19 cellular contexts compared by ENCODE assay signal in the genomic region with DNA sequence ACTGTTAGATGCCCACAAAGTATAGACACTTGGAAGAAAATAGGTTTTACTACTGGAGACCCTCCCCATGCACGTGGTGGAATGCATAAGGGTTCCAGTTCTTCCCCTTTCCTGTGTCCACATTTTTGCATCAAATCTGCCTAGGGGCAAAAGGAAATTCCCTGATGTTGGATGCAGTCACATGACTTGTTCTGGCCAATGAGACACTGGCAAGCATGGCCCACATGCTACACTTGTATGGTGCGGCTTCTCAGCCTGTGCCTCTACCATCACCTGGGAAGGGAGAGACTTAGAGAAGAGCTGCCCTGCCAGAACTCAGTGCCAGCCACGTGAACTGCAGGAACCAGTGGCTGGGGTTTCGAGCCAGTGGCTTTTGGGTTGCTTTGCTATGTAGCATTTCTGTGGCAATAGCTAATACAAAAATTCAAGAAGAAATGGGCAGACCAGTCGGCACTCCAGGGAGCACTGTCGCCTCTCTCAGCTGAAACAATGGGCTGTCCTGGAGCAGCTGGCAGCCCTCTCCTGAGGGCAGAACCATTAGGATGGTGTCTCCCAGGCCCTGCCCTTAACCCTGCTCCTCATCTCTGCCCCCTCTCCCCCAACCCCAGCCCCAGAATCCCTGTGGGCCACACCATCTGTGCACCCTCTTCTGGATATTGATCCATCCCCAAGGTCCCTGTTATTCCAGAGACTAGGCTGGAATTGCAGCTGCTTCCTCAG.
"Had no signal": no experiment of that assay in that cellular context is flagged by ENCODE, and none has a peak within 500 bp of the region (broad histone marks: within the 10 kb centered on the region; RNA-seq: fewer than 3 reads in every experiment).

No MANE protein-coding gene starts in this region.

- H3K36me3 Mint-ChIP-seq: naive thymus-derived CD8-positive, alpha-beta T cell; stimulated activated naive B cell treated with anti-CD40 and anti-IgM and Interleukin-4, amounts not matched to agents 10 μg/mL and 1 μg/mL and 100 μg/mL, for 72 hours had no signal

- H3K4me3 ChIP-seq: heart left ventricle, mucosa of descending colon, right lobe of liver, testis, transverse colon had no signal

- H3K27ac ChIP-seq: foreskin keratinocyte, heart left ventricle, right lobe of liver, testis, transverse colon had no signal

- H3K27me3 ChIP-seq: foreskin keratinocyte, right lobe of liver, testis, transverse colon had no signal

- H3K36me3 ChIP-seq: heart left ventricle, right lobe of liver, transverse colon had no signal

- H3K4me3 Mint-ChIP-seq: naive thymus-derived CD8-positive, alpha-beta T cell; neural crest cell; stimulated activated naive B cell treated with anti-CD40 and anti-IgM and Interleukin-4, amounts not matched to agents 10 μg/mL and 1 μg/mL and 100 μg/mL, for 72 hours; stimulated activated naive CD8-positive, alpha-beta T cell treated with anti-CD3 and anti-CD28 coated beads, Interleukin-15, amount 100 ng/mL, for 72 hours had no signal

- H3K4me1 ChIP-seq: foreskin keratinocyte, heart left ventricle, right lobe of liver, testis, transverse colon had no signal

- H3K4me1 Mint-ChIP-seq: stimulated activated naive B cell treated with anti-CD40 and anti-IgM and Interleukin-4, amounts not matched to agents 10 μg/mL and 1 μg/mL and 100 μg/mL, for 72 hours; stimulated activated naive CD8-positive, alpha-beta T cell treated with anti-CD3 and anti-CD28 coated beads, Interleukin-15, amount 100 ng/mL, for 72 hours had no signal

- H3K9me3 Mint-ChIP-seq: neural crest cell had no signal

- DNase-seq: cerebellar nuclear complex; dermis blood vessel endothelial cell; erythroblast; foreskin keratinocyte; heart left ventricle; hypothalamus; kidney glomerular epithelial cell; mucosa of descending colon; naive thymus-derived CD8-positive, alpha-beta T cell; posterior cingulate gyrus; right lobe of liver; stimulated activated CD4-positive, alpha-beta T cell treated with anti-CD3 and anti-CD28 coated beads, Interleukin-15, amount 100 ng/mL, for 24 hours; stimulated activated CD4-positive, alpha-beta T cell treated with anti-CD3 and anti-CD28 coated beads, Interleukin-1b, Interleukin-23, amount 100 ng/mL, for 48 hours; stimulated activated CD4-positive, alpha-beta T cell treated with anti-CD3 and anti-CD28 coated beads, Interleukin-4, amount 100 ng/mL, for 4 hours; stimulated activated naive B cell treated with anti-CD40 and anti-IgM and Interleukin-4, amounts not matched to agents 10 μg/mL and 1 μg/mL and 100 μg/mL, for 72 hours; stimulated activated naive CD8-positive, alpha-beta T cell treated with anti-CD3 and anti-CD28 coated beads, Interleukin-15, amount 100 ng/mL, for 72 hours; testis; transverse colon had no signal

- H3K9me3 ChIP-seq: heart left ventricle, mucosa of descending colon, right lobe of liver, testis, transverse colon had no signal

- H3K27me3 Mint-ChIP-seq: stimulated activated naive CD8-positive, alpha-beta T cell treated with anti-CD3 and anti-CD28 coated beads, Interleukin-15, amount 100 ng/mL, for 72 hours had no signal

- H3K27ac Mint-ChIP-seq: stimulated activated naive B cell treated with anti-CD40 and anti-IgM and Interleukin-4, amounts not matched to agents 10 μg/mL and 1 μg/mL and 100 μg/mL, for 72 hours; stimulated activated naive CD8-positive, alpha-beta T cell treated with anti-CD3 and anti-CD28 coated beads, Interleukin-15, amount 100 ng/mL, for 72 hours had no signal

- ATAC-seq: foreskin keratinocyte; heart left ventricle; mucosa of descending colon; naive thymus-derived CD8-positive, alpha-beta T cell; right lobe of liver; stimulated activated naive B cell treated with anti-CD40 and anti-IgM and Interleukin-4, amounts not matched to agents 10 μg/mL and 1 μg/mL and 100 μg/mL, for 72 hours; stimulated activated naive CD8-positive, alpha-beta T cell treated with anti-CD3 and anti-CD28 coated beads, Interleukin-15, amount 100 ng/mL, for 72 hours had no signal
